ENCODE assay signal across 22 cellular contexts in the genomic region with DNA sequence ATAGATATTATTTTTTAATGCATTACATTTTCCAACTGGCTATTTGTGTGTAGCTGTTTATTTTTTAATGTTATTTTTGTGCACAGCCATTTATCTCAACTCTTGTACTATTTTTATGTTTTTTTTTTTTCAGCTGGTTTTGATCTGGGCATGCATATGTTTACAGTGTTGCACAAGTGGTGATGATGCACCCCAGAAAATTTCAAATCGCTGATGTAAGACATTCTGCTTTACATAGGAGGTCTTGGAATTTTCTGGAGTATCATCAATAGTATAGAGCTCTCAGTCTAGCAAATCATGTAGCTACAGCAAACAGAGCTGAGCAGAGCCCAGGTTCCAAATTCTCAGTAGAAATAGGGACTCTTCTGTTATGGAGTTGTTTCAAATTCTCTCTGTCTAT. TPM values are rescaled to one million over a fixed set of nuclear protein-coding genes. Genes with fewer than 3 reads are reported as not detected.
A peak's percentile ranks its signal among the peaks of the same experiment; 100 is the strongest.
DNase-seq lines count a peak whose midpoint lies in the region; ATAC-seq and TF ChIP-seq lines count a peak whose summit lies in the region.
"Had no signal": no experiment of that assay in that cellular context is flagged by ENCODE, and none has a peak within 500 bp of the region (broad histone marks: within the 10 kb centered on the region; RNA-seq: fewer than 3 reads in every experiment).

No MANE protein-coding gene starts in this region.

- peaks cover 13% of the 10 kb centered on the region for H3K9me3 Mint-ChIP-seq in progenitor cell of endocrine pancreas (ENCODE audit: low read depth)

- intact Hi-C loops in head of caudate nucleus (cut with DNase I), result no loop called here

- no peak for ATAC-seq in HG02852 (IDR thresholded peaks at IDR 0.05; ENCODE audit: unreplicated experiment)
- ATAC-seq: CD8-positive, alpha-beta T cell; HepG2; Panc1 had no signal

- no peaks in the 10 kb centered on the region for H3K36me3 Mint-ChIP-seq in progenitor cell of endocrine pancreas (ENCODE audit: insufficient read depth)
- H3K36me3 Mint-ChIP-seq: CD8-positive, alpha-beta T cell had no signal

- no peaks in the 10 kb centered on the region for H3K27me3 Mint-ChIP-seq in progenitor cell of endocrine pancreas

- H3K4me3 Mint-ChIP-seq in progenitor cell of endocrine pancreas (ENCODE audit: low read depth), result no peak overlapping the region
- H3K4me3 Mint-ChIP-seq: B cell; CD8-positive, alpha-beta T cell had no signal

- TF ChIP-seq CTCF in fibroblast of mammary gland (conservative IDR thresholded peaks at IDR 0.05; ENCODE audit: control insufficient read depth, insufficient read depth, low read depth, low read length) (no peak), progenitor cell of endocrine pancreas (IDR thresholded peaks at IDR 0.05; ENCODE audit: unreplicated experiment) (no peak)

- no peaks in the 10 kb centered on the region for H3K4me1 Mint-ChIP-seq in progenitor cell of endocrine pancreas (ENCODE audit: low read depth)
- H3K4me1 Mint-ChIP-seq: B cell had no signal

- peak; percentile 4 for DNase-seq in GM04503 (ENCODE audit: low read depth)
- peak; percentile 17 for DNase-seq in amniotic epithelial cell (ENCODE audit: low read depth)
- peak; percentile 43 for DNase-seq in fibroblast of mammary gland (ENCODE audit: low read depth)
- no peak for DNase-seq in head of caudate nucleus
- DNase-seq in NCI-H345 (lab: John Stamatoyannopoulos, UW), result no peak
- no peak for DNase-seq in progenitor cell of endocrine pancreas (ENCODE audit: low spot score, unreplicated experiment)
- DNase-seq: Caco-2; CD8-positive, alpha-beta T cell; GF-D8; KBM-7; MG63; NCI-H2029 treated with DMSO at 0.1 percent for 48 hours; NCI-H2227 treated with DMSO at 0.1 percent for 48 hours; NCI-H510A; NCI-H69; SHP77 treated with DMSO at 0.1 percent for 48 hours had no signal

- H3K27ac Mint-ChIP-seq in progenitor cell of endocrine pancreas, result no peak overlapping the region
- H3K27ac Mint-ChIP-seq: B cell; CD8-positive, alpha-beta T cell had no signal

- H3K4me3 ChIP-seq in fibroblast of mammary gland (ENCODE audit: control insufficient read depth, low read depth, low read length), result no peak overlapping the region
- H3K4me3 ChIP-seq: MG63 had no signal

RNA-seq across cellular contexts. Expression of gene CACNG5, which starts 30.2 kb away (rescaled TPM):
- not detected in 2 replicates for total RNA-seq in progenitor cell of endocrine pancreas
- total RNA-seq: B cell; Caco-2; CD8-positive, alpha-beta T cell; H4; HepG2; HT1080 had no signal

Comparison
In these comparisons a context has a peak if more than half of its experiments do, and no peak if none do; other contexts are left out.
1. DNase-seq: peak in GM04503 (single experiment), amniotic epithelial cell (single experiment) and fibroblast of mammary gland (single experiment); none in head of caudate nucleus (0 of 42), NCI-H345 (single experiment) and progenitor cell of endocrine pancreas (single experiment).